ENCODE assay signal across 22 cellular contexts in genomic region chr10:131089150-131089549, GRCh38.
"Had no signal": no experiment of that assay in that cellular context is flagged by ENCODE, and none has a peak within 500 bp of the region (broad histone marks: within the 10 kb centered on the region; RNA-seq: fewer than 3 reads in every experiment).

No MANE protein-coding gene starts in this region.

- H3K9ac ChIP-seq: neural progenitor cell, parathyroid adenoma had no signal

- H3K27ac Mint-ChIP-seq: natural killer cell treated with Interleukin-12 subunit alpha and Interleukin-12 subunit beta and Interleukin-15 and Interleukin-18, amount 100 ng/mL, for 72 hours; neural progenitor cell had no signal

- H3K4me3 Mint-ChIP-seq: natural killer cell treated with Interleukin-12 subunit alpha and Interleukin-12 subunit beta and Interleukin-15 and Interleukin-18, amount 100 ng/mL, for 72 hours; neural progenitor cell had no signal

- H3K4me1 ChIP-seq: colonic mucosa, gastroesophageal sphincter, left ventricle myocardium inferior, neural progenitor cell, psoas muscle, thyroid gland, upper lobe of left lung, uterus had no signal

- H3K27me3 Mint-ChIP-seq: natural killer cell treated with Interleukin-12 subunit alpha and Interleukin-12 subunit beta and Interleukin-15 and Interleukin-18, amount 100 ng/mL, for 72 hours had no signal

- H3K9me3 Mint-ChIP-seq: natural killer cell treated with Interleukin-12 subunit alpha and Interleukin-12 subunit beta and Interleukin-15 and Interleukin-18, amount 100 ng/mL, for 72 hours had no signal

- H3K36me3 Mint-ChIP-seq: natural killer cell treated with Interleukin-12 subunit alpha and Interleukin-12 subunit beta and Interleukin-15 and Interleukin-18, amount 100 ng/mL, for 72 hours; neural progenitor cell had no signal

- H3K9me3 ChIP-seq: colonic mucosa, esophagus squamous epithelium, psoas muscle, thyroid gland, upper lobe of left lung, uterus had no signal

- H3K27me3 ChIP-seq: colonic mucosa, neural progenitor cell, thyroid gland, upper lobe of left lung, uterus had no signal

- H3K36me3 ChIP-seq: colonic mucosa, esophagus squamous epithelium, gastroesophageal sphincter, left ventricle myocardium inferior, neural progenitor cell, thyroid gland, upper lobe of left lung, uterus had no signal

- H3K4me2 ChIP-seq: neural progenitor cell had no signal

- H3K4me3 ChIP-seq: colonic mucosa, esophagus squamous epithelium, gastroesophageal sphincter, left ventricle myocardium inferior, lung, neural progenitor cell, psoas muscle, thyroid gland, upper lobe of left lung, uterus had no signal

- H3K27ac ChIP-seq: colonic mucosa, esophagus squamous epithelium, gastroesophageal sphincter, left ventricle myocardium inferior, neural progenitor cell, parathyroid adenoma, psoas muscle, thyroid gland, upper lobe of left lung, uterus had no signal

- H2AFZ ChIP-seq: neural progenitor cell, parathyroid adenoma had no signal

- DNase-seq: colonic mucosa; dermis blood vessel endothelial cell; esophagus squamous epithelium; foreskin fibroblast; glutamatergic neuron; left ventricle myocardium inferior; mesenchymal stem cell; midbrain; occipital lobe; psoas muscle; retina; small intestine; stimulated activated CD4-positive, alpha-beta T cell treated with anti-CD3 and anti-CD28 coated beads, Interleukin-2, amount 100 ng/mL, for 48 hours; stimulated activated naive CD4-positive, alpha-beta T cell treated with Interleukin-2 at 50 U/mL for 16 hours; thyroid gland; uterus had no signal

- ATAC-seq: gastroesophageal sphincter; natural killer cell treated with Interleukin-12 subunit alpha and Interleukin-12 subunit beta and Interleukin-15 and Interleukin-18, amount 100 ng/mL, for 72 hours; psoas muscle had no signal
